Comparison of ENCODE assay signal across 18 cellular contexts in genomic region chr21:32329776-32330175, GRCh38. TPM values are rescaled to one million over a fixed set of nuclear protein-coding genes. Genes with fewer than 3 reads are reported as not detected.
DNase-seq lines count a peak whose midpoint lies in the region; ATAC-seq, FAIRE-seq and TF ChIP-seq lines count a peak whose summit lies in the region.
"Had no signal": no experiment of that assay in that cellular context is flagged by ENCODE, and none has a peak within 500 bp of the region (broad histone marks: within the 10 kb centered on the region; RNA-seq: fewer than 3 reads in every experiment).

No MANE protein-coding gene starts in this region.

- H3K4me2 ChIP-seq in endothelial cell of umbilical vein (ENCODE audit: insufficient read depth, low read length) (no peak overlapping the region), neural progenitor cell (no peak overlapping the region)

- POLR2A ChIA-PET in endothelial cell of umbilical vein (lab: Charles Lee) = interaction anchor here (0.8 kb wide), 1 partner anchor 43 kb away, joined by 6 read pairs; no protein-coding TSS in a partner anchor

- H3K27ac Mint-ChIP-seq in neural progenitor cell = no peak overlapping the region

- H3K4me3 Mint-ChIP-seq in neural progenitor cell = peak overlapping the region; percentile 13
- H3K4me3 Mint-ChIP-seq: mesothelial cell of epicardium had no signal

- peaks cover 58% of the 10 kb centered on the region for H3K36me3 Mint-ChIP-seq in neural progenitor cell

- BruUV-seq in endothelial cell of umbilical vein (replicated peaks; lab: Mats Ljungman, UMichigan) = no TSS peak

- H3K79me2 ChIP-seq in endothelial cell of umbilical vein (ENCODE audit: control insufficient read depth, insufficient read depth, low read length) (no peaks in the 10 kb centered on the region), neural progenitor cell (ENCODE audit: low read depth) (no peaks in the 10 kb centered on the region)
- H3K79me2 ChIP-seq: parathyroid adenoma had no signal

- H3K9ac ChIP-seq in endothelial cell of umbilical vein (replicated peaks; ENCODE audit: extremely low read depth, insufficient read depth, low read length) = no peak overlapping the region
- no peak overlapping the region for H3K9ac ChIP-seq in neural progenitor cell
- H3K9ac ChIP-seq: parathyroid adenoma had no signal

- peaks cover 33% of the 10 kb centered on the region for H3K9me3 Mint-ChIP-seq in neural progenitor cell

- intact Hi-C loops in endothelial cell of umbilical vein (cut with micrococcal nuclease) = no loop called here

- H3K9me1 ChIP-seq in endothelial cell of umbilical vein (replicated peaks; ENCODE audit: control insufficient read depth, extremely low read depth, insufficient read depth, low read length) = no peaks in the 10 kb centered on the region

- DNase-seq in AG08396 (ENCODE audit: low spot score) = peak; percentile 68
- DNase-seq in M059J (ENCODE audit: low read depth) = peak; percentile 44
- peak; percentile 73 for DNase-seq in endothelial cell of umbilical vein (ENCODE audit: low read depth, low spot score)
- DNase-seq in neural progenitor cell (ENCODE audit: low spot score) = no peak
- no peak for DNase-seq in NCI-H1417 treated with DMSO at 0.1 percent for 48 hours (lab: John Stamatoyannopoulos, UW)
- DNase-seq in NCI-H510A (lab: John Stamatoyannopoulos, UW) = no peak
- DNase-seq: activated CD4-positive, CD25-positive, alpha-beta regulatory T cell treated with anti-CD3 and anti-CD28 coated beads, Interleukin-2, amount 50 U/mL, for 72 hours; NCI-H1930; NCI-H69 had no signal

- no peak for ATAC-seq in HG02642 (IDR thresholded peaks at IDR 0.05; ENCODE audit: poor library complexity, unreplicated experiment)
- ATAC-seq in HG02759 (IDR thresholded peaks at IDR 0.05; ENCODE audit: unreplicated experiment) = no peak
- ATAC-seq: Panc1 had no signal

- H4K20me1 ChIP-seq in endothelial cell of umbilical vein (replicated peaks; ENCODE audit: control insufficient read depth, extremely low read depth, insufficient read depth, low read length) (no peaks in the 10 kb centered on the region), neural progenitor cell (ENCODE audit: low read depth) (peaks cover 33% of the 10 kb centered on the region)

- peaks cover 8% of the 10 kb centered on the region for H3K27me3 Mint-ChIP-seq in neural progenitor cell (ENCODE audit: insufficient read depth, low read depth)

- CTCF ChIA-PET in endothelial cell of umbilical vein (lab: Charles Lee) = interaction anchor here (0.9 to 2.0 kb wide), 3 partner anchors 22 to 303 kb away, joined by 3 to 8 read pairs (median 4); no protein-coding TSS in a partner anchor

- H3K27ac ChIP-seq in endothelial cell of umbilical vein (ENCODE audit: insufficient read depth, low read depth, low read length) (peak overlapping the region; percentile 77), neural progenitor cell (no peak overlapping the region)
- H3K27ac ChIP-seq: epithelial cell of prostate, parathyroid adenoma had no signal

- H3K4me1 ChIP-seq in endothelial cell of umbilical vein (ENCODE audit: control insufficient read depth, extremely low read depth, insufficient read depth, low read length) = peaks cover 29% of the 10 kb centered on the region
- peaks cover 36% of the 10 kb centered on the region for H3K4me1 ChIP-seq in neural progenitor cell
- H3K4me1 ChIP-seq: body of pancreas, parathyroid adenoma had no signal

- H3F3A ChIP-seq in neural progenitor cell (ENCODE audit: low read depth) = peaks cover 41% of the 10 kb centered on the region

- H2AFZ ChIP-seq in endothelial cell of umbilical vein (ENCODE audit: low read depth, low read length) (no peak overlapping the region), neural progenitor cell (replicated peaks) (no peak overlapping the region)
- H2AFZ ChIP-seq: parathyroid adenoma had no signal

- TF ChIP-seq POLR2A in endothelial cell of umbilical vein (IDR thresholded peaks at IDR 0.05; ENCODE audit: low read depth, low read length) = no peak

- TF ChIP-seq CTCF in endothelial cell of umbilical vein (IDR thresholded peaks at IDR 0.05; ENCODE audit: extremely low read depth in 1 of 2, insufficient read depth in 1 of 2, low read depth in 1 of 2, low read length in 2 of 2) (no peak), neural progenitor cell (IDR thresholded peaks at IDR 0.05) (no peak)

- H3K9me3 ChIP-seq in endothelial cell of umbilical vein (replicated peaks; ENCODE audit: control insufficient read depth, insufficient read depth, low read length) (no peaks in the 10 kb centered on the region), neural progenitor cell (ENCODE audit: low read depth) (peaks cover 5% of the 10 kb centered on the region)
- H3K9me3 ChIP-seq: body of pancreas had no signal

- H3K27me3 ChIP-seq in endothelial cell of umbilical vein (ENCODE audit: control insufficient read depth in 2 of 2, insufficient read depth in 2 of 2, low read length in 2 of 2) (no peaks in the 10 kb centered on the region), neural progenitor cell (no peaks in the 10 kb centered on the region)
- H3K27me3 ChIP-seq: body of pancreas had no signal

- dilution Hi-C loops in endothelial cell of umbilical vein (cut with MboI; ENCODE audit: extremely low pct_ligation_motif_present, low sequenced_read_pairs) = no loop called here

- H3K36me3 ChIP-seq in endothelial cell of umbilical vein (ENCODE audit: control insufficient read depth in 2 of 2, extremely low read depth in 1 of 2, insufficient read depth in 2 of 2, low read length in 2 of 2) = peaks cover 11 to 28% of the 10 kb centered on the region in 2 experiments
- H3K36me3 ChIP-seq in neural progenitor cell = peaks cover 18% of the 10 kb centered on the region

- peak; percentile 78 for FAIRE-seq in endothelial cell of umbilical vein (lab: Jason Lieb, UNC)
- FAIRE-seq: urothelium cell line had no signal

- peaks cover 44% of the 10 kb centered on the region for H3K4me1 Mint-ChIP-seq in neural progenitor cell

- H3K4me3 ChIP-seq in endothelial cell of umbilical vein (replicated peaks in 1 of 3; ENCODE audit: insufficient read depth in 1 of 3, low read depth in 1 of 3, low read length in 3 of 3) (no peak overlapping the region), neural progenitor cell (no peak overlapping the region)
- H3K4me3 ChIP-seq: body of pancreas had no signal

TF ChIP-seq in endothelial cell of umbilical vein, 7 proteins besides CTCF, POLR2A, EP300 and RAD21:
- TF ChIP-seq JUN (IDR thresholded peaks at IDR 0.05; ENCODE audit: borderline replicate concordance, insufficient read depth, insufficient read length, low read depth) = peak; percentile 39
- TF ChIP-seq GATA2 (IDR thresholded peaks at IDR 0.05; ENCODE audit: insufficient read depth, insufficient read length, low read depth, low read length) = no peak
- TF ChIP-seq FOS (IDR thresholded peaks at IDR 0.05; ENCODE audit: borderline replicate concordance, insufficient read depth, low read length) = peak; percentile 54

RNA-seq across cellular contexts. Expression of gene MRAP, which starts 31.1 kb away (rescaled TPM):
- total RNA-seq in M059J (2014; rRNA removed; shearing (Covaris generic)) = not detected in 2 replicates
- total RNA-seq in endothelial cell of umbilical vein (not detected in 2 replicates), neural progenitor cell (ENCODE audit: low replicate concordance) (not detected in 2 replicates)
- not detected in 2 replicates for polyA plus RNA-seq in endothelial cell of umbilical vein
- polyA plus RNA-seq in endothelial cell of umbilical vein (2011; cell fraction: cytosol; rRNA removed) = not detected in 2 replicates
- polyA plus RNA-seq in endothelial cell of umbilical vein (2011; cell fraction: nucleus; rRNA removed) = not detected in 2 replicates
- not detected in 2 replicates for polyA plus RNA-seq in endothelial cell of umbilical vein (2012)
- not detected in 2 replicates for polyA minus RNA-seq in endothelial cell of umbilical vein
- not detected for polyA minus RNA-seq in endothelial cell of umbilical vein (2011; cell fraction: cytosol; rRNA and poly(A)+ RNA removed)
- not detected in 2 replicates for polyA minus RNA-seq in endothelial cell of umbilical vein (2011; cell fraction: nucleus; rRNA and poly(A)+ RNA removed)
- total RNA-seq: mesothelial cell of epicardium; T-helper 1 cell treated with Interleukin-12 subunit alpha and Interleukin-12 subunit beta and Interleukin-4 antibody, amounts not matched to agents 30 ng/mL and 1 ng/mL, for 36 hours had no signal

RNA-seq across cellular contexts. Expression of gene MIS18A, which starts 50.9 kb away (rescaled TPM):
- total RNA-seq in M059J (2014; rRNA removed; shearing (Covaris generic)) = 21.8 and 35.2 TPM in 2 replicates
- total RNA-seq in endothelial cell of umbilical vein (19.4 and 19.7 TPM in 2 replicates), neural progenitor cell (ENCODE audit: low replicate concordance) (50.4 and 64.0 TPM in 2 replicates)
- 6.3 and 7.9 TPM in 2 replicates for polyA plus RNA-seq in endothelial cell of umbilical vein
- 10.1 and 10.7 TPM in 2 replicates for polyA plus RNA-seq in endothelial cell of umbilical vein (2011; cell fraction: cytosol; rRNA removed)
- polyA plus RNA-seq in endothelial cell of umbilical vein (2011; cell fraction: nucleus; rRNA removed) = 2.2 and 4.7 TPM in 2 replicates
- polyA plus RNA-seq in endothelial cell of umbilical vein (2012) = 10.7 and 15.0 TPM in 2 replicates
- polyA minus RNA-seq in endothelial cell of umbilical vein = 2.2 and 4.8 TPM in 2 replicates
- 6.6 TPM for polyA minus RNA-seq in endothelial cell of umbilical vein (2011; cell fraction: cytosol; rRNA and poly(A)+ RNA removed)
- polyA minus RNA-seq in endothelial cell of umbilical vein (2011; cell fraction: nucleus; rRNA and poly(A)+ RNA removed) = 0.96 and 1.1 TPM in 2 replicates

Comparison
In these comparisons a context has a peak if more than half of its experiments do, and no peak if none do; other contexts are left out.
1. DNase-seq: peak in AG08396 (single experiment), M059J (single experiment) and endothelial cell of umbilical vein (single experiment); none in neural progenitor cell (single experiment), NCI-H1417 treated with DMSO at 0.1 percent for 48 hours (single experiment) and NCI-H510A (single experiment).